In genomic region chr19:55166530-55167268, GRCh38 we compare ENCODE assay signal across 1 cellular context.
TF ChIP-seq lines count a peak whose summit lies in the region.

DNAAF3 (minus strand) TSS chr19:55166613; CDS start chr19:55166413, 200 bp downstream.

TF ChIP-seq in HEK293, 187 proteins besides CTCF, POLR2A, EP300 and RAD21 (continued from another document):
- TF ChIP-seq ZNF48 (tag by site-specific recombination; IDR thresholded peaks at IDR 0.05) (no peak), ZNF132 (tag by site-specific recombination; IDR thresholded peaks at IDR 0.05; ENCODE audit: borderline replicate concordance) (no peak), KLF10 (tag by site-specific recombination; IDR thresholded peaks at IDR 0.05) (peak; percentile 55; the same call in 1 of the 2 replicates), ZEB2 (tag by site-specific recombination; IDR thresholded peaks at IDR 0.05) (peak; percentile 27), GLI2 (tag by site-specific recombination; IDR thresholded peaks at IDR 0.05; ENCODE audit: borderline replicate concordance, low read depth) (no peak), ZNF843 (tag by site-specific recombination; IDR thresholded peaks at IDR 0.05) (no peak), SCRT2 (tag by site-specific recombination; IDR thresholded peaks at IDR 0.05) (peak; percentile 100), ZNF341 (tag by site-specific recombination; IDR thresholded peaks at IDR 0.05; ENCODE audit: low read depth) (peak; percentile 94), REPIN1 (tag by site-specific recombination; IDR thresholded peaks at IDR 0.05; ENCODE audit: low read depth) (peak; percentile 28; the same call in 1 of the 2 replicates), ZNF18 (tag by site-specific recombination; IDR thresholded peaks at IDR 0.05) (no peak), IKZF3 (tag by site-specific recombination; IDR thresholded peaks at IDR 0.05) (peak; percentile 57; the same call in 1 of the 2 replicates), PRDM4 (tag by site-specific recombination; IDR thresholded peaks at IDR 0.05) (0 out of 2 replicates have a peak, but pooled peaks have one; percentile 40), ZNF175 (tag by site-specific recombination; IDR thresholded peaks at IDR 0.05) (no peak), ZNF610 (tag by site-specific recombination; IDR thresholded peaks at IDR 0.05; ENCODE audit: borderline replicate concordance) (no peak), PRDM10 (tag by site-specific recombination; IDR thresholded peaks at IDR 0.05) (peak; percentile 100), GLI4 (tag by site-specific recombination; IDR thresholded peaks at IDR 0.05) (no peak), PRDM1 (tag by site-specific recombination; IDR thresholded peaks at IDR 0.05) (peak; percentile 85), HOXC10 (CRISPR knock-in tag; IDR thresholded peaks at IDR 0.05) (no peak), SCRT1 (tag by site-specific recombination; IDR thresholded peaks at IDR 0.05; ENCODE audit: borderline replicate concordance) (peak; percentile 99), SP2 (tag by site-specific recombination; IDR thresholded peaks at IDR 0.05) (peak; percentile 97), ZXDB (tag by site-specific recombination; IDR thresholded peaks at IDR 0.05) (peak; percentile 47; the same call in 1 of the 2 replicates), PATZ1 (tag by site-specific recombination; IDR thresholded peaks at IDR 0.05) (peak; percentile 35), ZNF501 (tag by site-specific recombination; IDR thresholded peaks at IDR 0.05) (no peak), ZNF202 (tag by site-specific recombination; IDR thresholded peaks at IDR 0.05; ENCODE audit: borderline replicate concordance) (no peak), HOXD13 (CRISPR knock-in tag; IDR thresholded peaks at IDR 0.05; ENCODE audit: borderline replicate concordance) (no peak), MYNN (tag by site-specific recombination; IDR thresholded peaks at IDR 0.05; ENCODE audit: borderline replicate concordance) (no peak), MZF1 (tag by site-specific recombination; IDR thresholded peaks at IDR 0.05; ENCODE audit: borderline replicate concordance) (no peak), ZFHX2 (tag by site-specific recombination; conservative IDR thresholded peaks at IDR 0.05) (peak; percentile 74), ZNF513 (tag by site-specific recombination; IDR thresholded peaks at IDR 0.05) (no peak), ZNF76 (tag by site-specific recombination; IDR thresholded peaks at IDR 0.05; ENCODE audit: borderline replicate concordance, low read depth) (peak; percentile 12; the same call in 1 of the 2 replicates), ZNF660 (tag by site-specific recombination; IDR thresholded peaks at IDR 0.05) (peak; percentile 80), ZNF2 (tag by site-specific recombination; IDR thresholded peaks at IDR 0.05) (peak; percentile 22; the same call in 1 of the 2 replicates), ZNF639 (tag by site-specific recombination; IDR thresholded peaks at IDR 0.05) (peak; percentile 41; the same call in 1 of the 2 replicates), GLIS1 (tag by site-specific recombination; IDR thresholded peaks at IDR 0.05) (0 out of 2 replicates have a peak, but pooled peaks have one; percentile 24), SP3 (tag by site-specific recombination; IDR thresholded peaks at IDR 0.05) (peak; percentile 93), ZBTB26 (tag by site-specific recombination; optimal IDR thresholded peaks at IDR 0.05) (no peak), ZNF350 (tag by site-specific recombination; IDR thresholded peaks at IDR 0.05) (peak; percentile 44; the same call in 1 of the 2 replicates), ZNF670 (tag by site-specific recombination; IDR thresholded peaks at IDR 0.05; ENCODE audit: low read depth) (no peak), KLF9 (tag by site-specific recombination; IDR thresholded peaks at IDR 0.05; ENCODE audit: low read depth) (peak; percentile 80), SP7 (tag by site-specific recombination; IDR thresholded peaks at IDR 0.05) (peak; percentile 80), GLIS2 (tag by site-specific recombination; IDR thresholded peaks at IDR 0.05) (0 out of 2 replicates have a peak, but pooled peaks have one; percentile 7), ZNF391 (tag by site-specific recombination; IDR thresholded peaks at IDR 0.05; ENCODE audit: borderline replicate concordance, low read depth) (peak; percentile 45; the same call in 1 of the 2 replicates), KLF1 (tag by site-specific recombination; IDR thresholded peaks at IDR 0.05) (peak; percentile 73), ZSCAN30 (tag by site-specific recombination; IDR thresholded peaks at IDR 0.05) (peak; percentile 12; the same call in 1 of the 2 replicates)
